9 cellular contexts compared by ENCODE assay signal in the genomic region with DNA sequence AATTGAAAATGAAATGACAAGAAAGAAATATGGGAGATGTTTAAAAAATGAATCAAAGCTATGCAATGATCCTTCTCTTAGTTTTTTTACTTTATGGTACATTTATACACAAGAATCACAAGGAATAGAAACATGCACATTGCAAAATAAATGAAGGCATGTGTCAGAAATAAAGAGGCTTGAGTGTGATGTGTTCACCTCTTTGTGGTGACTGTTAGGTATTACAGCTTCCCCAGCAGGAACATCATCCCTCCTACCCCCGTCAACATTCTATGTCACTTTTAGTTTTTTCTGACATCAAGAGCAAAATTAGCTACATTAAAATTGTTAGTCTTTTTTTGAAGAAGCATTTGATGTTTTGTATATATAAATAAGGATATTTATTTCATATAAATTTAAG.
A peak's percentile ranks its signal among the peaks of the same experiment; 100 is the strongest.
DNase-seq lines count a peak whose midpoint lies in the region; FAIRE-seq and TF ChIP-seq lines count a peak whose summit lies in the region.
"Had no signal": no experiment of that assay in that cellular context is flagged by ENCODE, and none has a peak within 500 bp of the region (broad histone marks: within the 10 kb centered on the region; RNA-seq: fewer than 3 reads in every experiment).

No MANE protein-coding gene starts in this region.

- no peaks in the 10 kb centered on the region for H3K36me3 ChIP-seq in Karpas-422 (ENCODE audit: insufficient read depth, low read length)
- peaks cover 19% of the 10 kb centered on the region for H3K36me3 ChIP-seq in osteoblast (ENCODE audit: insufficient read depth, low read length)

- no peaks in the 10 kb centered on the region for H3K9me2 ChIP-seq in Karpas-422 (replicated peaks; ENCODE audit: insufficient read depth, low read length)

- no peaks in the 10 kb centered on the region for H3K79me2 ChIP-seq in Karpas-422 (ENCODE audit: low read length)
- no peaks in the 10 kb centered on the region for H3K79me2 ChIP-seq in osteoblast (ENCODE audit: insufficient read depth, low read length)

- H3K9me3 ChIP-seq in Karpas-422 (ENCODE audit: low read length) (no peaks in the 10 kb centered on the region), osteoblast (ENCODE audit: low read depth, low read length) (no peaks in the 10 kb centered on the region)

- no peaks in the 10 kb centered on the region for H4K20me1 ChIP-seq in Karpas-422 (ENCODE audit: insufficient read depth, low read depth, low read length)
- no peaks in the 10 kb centered on the region for H4K20me1 ChIP-seq in osteoblast (ENCODE audit: insufficient read depth, low read length)

- no peak overlapping the region for H3K4me2 ChIP-seq in Karpas-422 (ENCODE audit: low read depth, low read length, poor library complexity, severe bottlenecking)
- no peak overlapping the region for H3K4me2 ChIP-seq in osteoblast (ENCODE audit: insufficient read depth, low read length)

- DNase-seq in DMS 273 (lab: John Stamatoyannopoulos, UW; ENCODE audit: unreplicated experiment) (peak; percentile 49), DMS 273 treated with DMSO at 0.1 percent for 48 hours (lab: John Stamatoyannopoulos, UW) (no peak), Karpas-422 (peak; percentile 62), dorsolateral prefrontal cortex (no peak), osteoblast (ENCODE audit: insufficient read length, low spot score, missing footprints) (peak; percentile 82), HuH-7.5 (ENCODE audit: low spot score) (no peak), middle frontal gyrus (ENCODE audit: extremely low spot score, low spot score) (no peak), GM19239 (ENCODE audit: insufficient read length, low spot score) (no peak)

- H3K9ac ChIP-seq in Karpas-422 (ENCODE audit: low read length), result no peak overlapping the region

- H3K4me1 ChIP-seq in Karpas-422 (ENCODE audit: low read length) (no peaks in the 10 kb centered on the region), osteoblast (ENCODE audit: insufficient read depth, low read length) (peaks cover 22% of the 10 kb centered on the region)

- no peak overlapping the region for H3K27ac ChIP-seq in Karpas-422 (ENCODE audit: low read length)
- H3K27ac ChIP-seq in dorsolateral prefrontal cortex, result peak overlapping the region in 5 of 59 donors; percentile 0 to 64 (median 22)
- no peak overlapping the region for H3K27ac ChIP-seq in osteoblast (ENCODE audit: low read depth, low read length)

- H3K4me3 ChIP-seq in Karpas-422 (ENCODE audit: low read length) (no peak overlapping the region), dorsolateral prefrontal cortex (no peak overlapping the region), osteoblast (ENCODE audit: insufficient read depth, low read length) (no peak overlapping the region)

- no peak for FAIRE-seq in GM19239 (lab: Jason Lieb, UNC)
- FAIRE-seq: A204.1 had no signal

- peak in 54 of 56 donors; percentile 28 to 74 (median 58) for TF ChIP-seq CTCF in dorsolateral prefrontal cortex (IDR thresholded peaks at IDR 0.05 in 54 of 56, conservative IDR thresholded peaks at IDR 0.05 in 2 of 56; ENCODE audit: low read depth in 1 of 56, partially characterized antibody in 56 of 56)
- TF ChIP-seq CTCF in osteoblast (IDR thresholded peaks at IDR 0.05; ENCODE audit: extremely low read depth, low read depth, low read length), result peak; percentile 73

- no peak overlapping the region for H2AFZ ChIP-seq in Karpas-422 (ENCODE audit: low read length)
- no peak overlapping the region for H2AFZ ChIP-seq in osteoblast (ENCODE audit: low read length)

- intact Hi-C loops in dorsolateral prefrontal cortex (cut with DNase I), result loop anchor here in 1 of 2 donors (10.0 kb wide), 1 partner anchor 319 kb away; no protein-coding TSS in a partner anchor

- no peaks in the 10 kb centered on the region for H3K27me3 ChIP-seq in Karpas-422 (ENCODE audit: low read length)
- H3K27me3 ChIP-seq in dorsolateral prefrontal cortex, result no peaks in the 10 kb centered on the region
- no peaks in the 10 kb centered on the region for H3K27me3 ChIP-seq in osteoblast (ENCODE audit: insufficient read depth, low read length)

Comparison
In these comparisons a context has a peak if more than half of its experiments do, and no peak if none do; other contexts are left out.
1. DNase-seq: peak in DMS 273 (single experiment), Karpas-422 (single experiment) and osteoblast (single experiment); none in DMS 273 treated with DMSO at 0.1 percent for 48 hours (single experiment), dorsolateral prefrontal cortex (0 of 10), HuH-7.5 (single experiment), middle frontal gyrus (single experiment) and GM19239 (single experiment).